Comparison of ENCODE assay signal across 8 cellular contexts in genomic region chr10:133335238-133336122, GRCh38. TPM values are rescaled to one million over a fixed set of nuclear protein-coding genes. Genes with fewer than 3 reads are reported as not detected.
DNase-seq lines count a peak whose midpoint lies in the region; ATAC-seq and TF ChIP-seq lines count a peak whose summit lies in the region.

No MANE protein-coding gene starts in this region.

- no peaks in the 10 kb centered on the region for H3K36me3 ChIP-seq in breast epithelium
- H3K36me3 ChIP-seq in OCI-LY7 (ENCODE audit: insufficient read depth, low read length): no peaks in the 10 kb centered on the region

- no peaks in the 10 kb centered on the region for H3K79me2 ChIP-seq in OCI-LY7 (ENCODE audit: insufficient read depth, low read depth, low read length)

- H2AFZ ChIP-seq in OCI-LY7 (ENCODE audit: low read length): no peak overlapping the region

- H3K4me1 Mint-ChIP-seq in activated B cell treated with CpG ODN at 0.5 μM for 24 hours: peaks cover 6% of the 10 kb centered on the region
- H3K4me1 Mint-ChIP-seq in immature natural killer cell: peaks cover 0 to 2% of the 10 kb centered on the region in 2 donors

- DNase-seq in GM13977 (ENCODE audit: low spot score) (peak; percentile 85), activated B cell treated with CpG ODN at 0.5 μM for 24 hours (peak; percentile 54), breast epithelium (ENCODE audit: low spot score in 2 of 2) (no peak), immature natural killer cell (peak; percentile 79 to 83 (median 80)), OCI-LY7 (ENCODE audit: low spot score) (no peak)
- peak; percentile 56 to 62 for DNase-seq in stimulated activated CD4-positive, alpha-beta T cell treated with anti-CD3 and anti-CD28 coated beads, Interleukin-15, amount 100 ng/mL, for 1 hour (ENCODE audit: low read depth in 1 of 2, low spot score in 1 of 2)

- H3K27me3 Mint-ChIP-seq in activated B cell treated with CpG ODN at 0.5 μM for 24 hours (peaks cover 7% of the 10 kb centered on the region), immature natural killer cell (ENCODE audit: low read depth in 3 of 3) (peaks cover 4 to 17% (median 10%) of the 10 kb centered on the region in 3 donors)

- in situ Hi-C loops in GM13977 (cut with MboI; ENCODE audit: low pct_unique_long_range_greater_than_20kb, low sequenced_read_pairs, unreplicated experiment): no loop called here

- TF ChIP-seq CTCF in GM13977 (IDR thresholded peaks at IDR 0.05; ENCODE audit: extremely low read depth, insufficient read depth, missing control alignments) (no peak), activated B cell treated with CpG ODN at 0.5 μM for 24 hours (IDR thresholded peaks at IDR 0.05) (no peak), breast epithelium (IDR thresholded peaks at IDR 0.05) (no peak), OCI-LY7 (conservative IDR thresholded peaks at IDR 0.05; ENCODE audit: low read length) (no peak)

- H3K27me3 ChIP-seq in breast epithelium: peaks cover 18 to 78% of the 10 kb centered on the region in 2 donors

- H3K9me3 ChIP-seq in breast epithelium: no peaks in the 10 kb centered on the region
- H3K9me3 ChIP-seq in OCI-LY7 (ENCODE audit: low read length): no peaks in the 10 kb centered on the region; the same call in 1 of the 2 replicates

- intact Hi-C loops in activated B cell treated with CpG ODN at 0.5 μM for 24 hours (cut with micrococcal nuclease): loop anchor here (2.0 kb wide), 2 partner anchors 21 to 53 kb away; no protein-coding TSS in a partner anchor
- intact Hi-C loops in breast epithelium (cut with DNase I; ENCODE audit: low total_unique reads): no loop called here
- intact Hi-C loops in OCI-LY7 (cut with micrococcal nuclease; ENCODE audit: unreplicated experiment): no loop called here

- H3K4me2 ChIP-seq in OCI-LY7 (ENCODE audit: low read length): no peak overlapping the region

- CTCF ChIA-PET in activated B cell treated with CpG ODN at 0.5 μM for 24 hours (lab: Charles Lee) (no interaction called here), OCI-LY7 (lab: Charles Lee; ENCODE audit: unreplicated experiment) (no interaction called here)

- no peaks in the 10 kb centered on the region for H3K9me2 ChIP-seq in OCI-LY7 (ENCODE audit: insufficient read depth, low read length)

- H3K9me3 Mint-ChIP-seq in activated B cell treated with CpG ODN at 0.5 μM for 24 hours (no peaks in the 10 kb centered on the region), immature natural killer cell (no peaks in the 10 kb centered on the region)

- H3K27ac Mint-ChIP-seq in activated B cell treated with CpG ODN at 0.5 μM for 24 hours: no peak overlapping the region
- H3K27ac Mint-ChIP-seq in immature natural killer cell: peak overlapping the region in 5 of 6 donors; percentile 62 to 78 (median 76)

- H3K36me3 Mint-ChIP-seq in activated B cell treated with CpG ODN at 0.5 μM for 24 hours (ENCODE audit: low read depth): no peaks in the 10 kb centered on the region
- H3K36me3 Mint-ChIP-seq in immature natural killer cell: no peaks in the 10 kb centered on the region

- peaks cover 7 to 8% of the 10 kb centered on the region in 2 donors for H3K4me1 ChIP-seq in breast epithelium
- H3K4me1 ChIP-seq in OCI-LY7 (ENCODE audit: insufficient read depth, low read length, poor library complexity, severe bottlenecking): no peaks in the 10 kb centered on the region

- POLR2A ChIA-PET in activated B cell treated with CpG ODN at 0.5 μM for 24 hours (lab: Charles Lee): interaction anchor here (0.6 to 1.7 kb wide), 4 partner anchors 23 to 580 kb away, joined by 3 to 8 read pairs (median 3); partner anchors contain the start of gene FUOM
- POLR2A ChIA-PET in OCI-LY7 (lab: Charles Lee): no interaction called here

- H4K20me1 ChIP-seq in OCI-LY7 (ENCODE audit: insufficient read depth, low read length): no peaks in the 10 kb centered on the region

- H3K4me3 ChIP-seq in breast epithelium (peak overlapping the region; percentile 24 to 66 (median 44)), OCI-LY7 (ENCODE audit: low read depth, low read length, poor library complexity, severe bottlenecking) (no peak overlapping the region)

- ATAC-seq in activated B cell treated with CpG ODN at 0.5 μM for 24 hours (ENCODE audit: low read depth): peak; percentile 49
- ATAC-seq in GM19455 (IDR thresholded peaks at IDR 0.05; ENCODE audit: unreplicated experiment): no peak
- no peak for ATAC-seq in HG03565 (IDR thresholded peaks at IDR 0.05; ENCODE audit: unreplicated experiment)

- BruUV-seq in OCI-LY7 (replicated peaks; lab: Mats Ljungman, UMichigan): no TSS peak

- no peak overlapping the region for H3K27ac ChIP-seq in breast epithelium
- no peak overlapping the region for H3K27ac ChIP-seq in OCI-LY7 (ENCODE audit: low read depth, low read length, poor library complexity, severe bottlenecking)

- TF ChIP-seq POLR2A in breast epithelium (IDR thresholded peaks at IDR 0.05): no peak

- H3K4me3 Mint-ChIP-seq in activated B cell treated with CpG ODN at 0.5 μM for 24 hours (peak overlapping the region; percentile 65), immature natural killer cell (peak overlapping the region; percentile 61 to 73 (median 69))

RNA-seq across cellular contexts. Expression of gene CALY, which starts 1.2 kb away (rescaled TPM):
- total RNA-seq in activated B cell treated with CpG ODN at 0.5 μM for 24 hours (not detected in 2 replicates), breast epithelium (under 1 TPM in 1 of 3 donors, not detected in 2; 0.66 TPM), OCI-LY7 (2022) (not detected in 2 replicates)
- polyA plus RNA-seq in immature natural killer cell: not detected
- total RNA-seq in OCI-LY7 (2014; rRNA removed; shearing (Covaris generic)): not detected in 2 replicates

RNA-seq across cellular contexts. Expression of gene PRAP1, which starts 11.7 kb away (rescaled TPM):
- total RNA-seq in activated B cell treated with CpG ODN at 0.5 μM for 24 hours: not detected in 2 replicates
- not detected for total RNA-seq in breast epithelium
- polyA plus RNA-seq in immature natural killer cell: not detected
- total RNA-seq in OCI-LY7 (2014; rRNA removed; shearing (Covaris generic)): not detected in 2 replicates
- not detected in 2 replicates for total RNA-seq in OCI-LY7 (2022)

RNA-seq across cellular contexts. Expression of gene FUOM, which starts 22.3 kb away (rescaled TPM):
- total RNA-seq in activated B cell treated with CpG ODN at 0.5 μM for 24 hours (37.2 and 39.1 TPM in 2 replicates), breast epithelium (10 to 100 TPM; 13.8 to 31.5 (median 31.2) TPM), OCI-LY7 (2022) (23.6 and 30.4 TPM in 2 replicates)
- 10 to 100 TPM; 12.3 to 28.7 (median 17.5) TPM for polyA plus RNA-seq in immature natural killer cell
- 46.0 and 47.5 TPM in 2 replicates for total RNA-seq in OCI-LY7 (2014; rRNA removed; shearing (Covaris generic))

RNA-seq across cellular contexts. Expression of gene ZNF511, which starts 26.8 kb away (rescaled TPM):
- total RNA-seq in activated B cell treated with CpG ODN at 0.5 μM for 24 hours (56.7 and 58.2 TPM in 2 replicates), breast epithelium (10 to 100 TPM; 27.4 to 33.2 (median 32.1) TPM), OCI-LY7 (2022) (60.6 and 68.8 TPM in 2 replicates)
- polyA plus RNA-seq in immature natural killer cell: 10 to 100 TPM; 73.2 to 90.2 (median 88.0) TPM
- 64.7 and 95.0 TPM in 2 replicates for total RNA-seq in OCI-LY7 (2014; rRNA removed; shearing (Covaris generic))

RNA-seq across cellular contexts. Expression of gene TUBGCP2, which starts 26.8 kb away (rescaled TPM):
- total RNA-seq in activated B cell treated with CpG ODN at 0.5 μM for 24 hours: 58.6 and 66.7 TPM in 2 replicates
- 10 to 100 TPM; 33.6 to 40.0 (median 39.5) TPM for total RNA-seq in breast epithelium
- 10 to 100 TPM; 11.0 to 44.3 (median 27.5) TPM for polyA plus RNA-seq in immature natural killer cell
- 37.8 and 40.5 TPM in 2 replicates for total RNA-seq in OCI-LY7 (2014; rRNA removed; shearing (Covaris generic))
- 53.0 and 56.1 TPM in 2 replicates for total RNA-seq in OCI-LY7 (2022)

Comparison
In these comparisons a context has a peak if more than half of its experiments do, and no peak if none do; other contexts are left out.
1. DNase-seq: peak in GM13977 (single experiment), activated B cell treated with CpG ODN at 0.5 μM for 24 hours (single experiment), immature natural killer cell (3 of 3) and stimulated activated CD4-positive, alpha-beta T cell treated with anti-CD3 and anti-CD28 coated beads, Interleukin-15, amount 100 ng/mL, for 1 hour (2 of 2); none in breast epithelium (0 of 2) and OCI-LY7 (single experiment).